19 cellular contexts compared by ENCODE assay signal in the genomic region with DNA sequence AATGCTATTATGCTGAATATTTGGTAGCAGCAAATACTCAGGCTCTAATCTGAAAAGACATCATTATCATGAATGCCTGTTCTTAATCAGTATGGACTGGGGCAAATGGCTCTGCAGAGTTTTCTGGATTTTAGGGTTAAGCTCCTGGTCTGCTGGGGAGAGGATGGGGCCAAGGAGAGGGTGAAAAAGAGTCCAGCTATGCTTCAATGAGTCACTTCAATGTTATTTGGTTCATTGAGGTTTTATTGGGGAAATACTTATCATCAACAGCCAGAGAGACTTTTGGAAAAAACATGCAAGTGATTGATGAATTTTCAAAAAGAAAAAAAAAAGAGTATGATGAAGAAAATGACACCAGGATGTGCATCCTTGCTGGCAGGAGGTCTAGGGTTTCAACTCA.
DNase-seq lines count a peak whose midpoint lies in the region; ATAC-seq and TF ChIP-seq lines count a peak whose summit lies in the region.
"Had no signal": no experiment of that assay in that cellular context is flagged by ENCODE, and none has a peak within 500 bp of the region (broad histone marks: within the 10 kb centered on the region; RNA-seq: fewer than 3 reads in every experiment).

No MANE protein-coding gene starts in this region.

- in situ Hi-C loops in GM13977 (cut with MboI; ENCODE audit: low pct_unique_long_range_greater_than_20kb, low sequenced_read_pairs, unreplicated experiment), result no loop called here

- no peak overlapping the region for H3K4me3 ChIP-seq in AG09309 (ENCODE audit: control insufficient read depth, low read depth, low read length)
- H3K4me3 ChIP-seq in GM23338, result no peak overlapping the region
- no peak overlapping the region for H3K4me3 ChIP-seq in foreskin fibroblast (ENCODE audit: low read depth in 1 of 2, low read length in 2 of 2)
- H3K4me3 ChIP-seq in PC-9, result no peak overlapping the region
- no peak overlapping the region for H3K4me3 ChIP-seq in mucosa of descending colon
- H3K4me3 ChIP-seq: A549 had no signal

- peak; percentile 45 for DNase-seq in AG09309 (ENCODE audit: low read depth)
- DNase-seq in GM23338 (ENCODE audit: low spot score), result no peak
- peak; percentile 34 for DNase-seq in NCI-H226
- DNase-seq in foreskin fibroblast, result peak; percentile 37 to 74
- DNase-seq in PC-9, result no peak
- no peak for DNase-seq in GM13977 (ENCODE audit: low spot score)
- DNase-seq in activated effector memory CD4-positive, alpha-beta T cell treated with anti-CD3 and anti-CD28 coated beads, Interleukin-2, amount 50 U/mL, for 16 hours, result no peak
- no peak for DNase-seq in mucosa of descending colon
- DNase-seq: DMS 273 treated with DMSO at 0.1 percent for 48 hours; H7; NCI-H1105 treated with DMSO at 0.1 percent for 48 hours; NCI-H1694; NCI-H2081 treated with DMSO at 0.1 percent for 48 hours; NCI-H510A; NCI-H748 treated with DMSO at 0.1 percent for 48 hours; NK-92 treated with Interleukin-12 subunit alpha and Interleukin-12 subunit beta, amount 100 ng/mL, for 24 hours had no signal

- H3K9me3 ChIP-seq in PC-9 (ENCODE audit: insufficient read depth, low read depth), result no peaks in the 10 kb centered on the region
- H3K9me3 ChIP-seq in mucosa of descending colon, result no peaks in the 10 kb centered on the region

- H3K4me1 Mint-ChIP-seq in GM23338, result no peaks in the 10 kb centered on the region
- H3K4me1 Mint-ChIP-seq: CD14-positive monocyte had no signal

- intact Hi-C loops in PC-9 (cut with micrococcal nuclease; ENCODE audit: unreplicated experiment) (no loop called here), mucosa of descending colon (cut with DNase I, micrococcal nuclease) (no loop called here)

- H3F3A ChIP-seq in GM23338 (replicated peaks; ENCODE audit: low read depth) (no peaks in the 10 kb centered on the region), PC-9 (ENCODE audit: insufficient read depth, low read depth) (no peaks in the 10 kb centered on the region)

- peaks cover 16% of the 10 kb centered on the region for H3K9me2 ChIP-seq in GM23338 (ENCODE audit: insufficient read depth)
- H3K9me2 ChIP-seq in PC-9 (ENCODE audit: insufficient read depth), result no peaks in the 10 kb centered on the region

- no peak overlapping the region for H3K27ac Mint-ChIP-seq in GM23338

- H3K36me3 ChIP-seq in GM23338 (ENCODE audit: insufficient read depth), result no peaks in the 10 kb centered on the region
- no peaks in the 10 kb centered on the region for H3K36me3 ChIP-seq in PC-9 (ENCODE audit: low read depth)
- H3K36me3 ChIP-seq in mucosa of descending colon (ENCODE audit: low read depth), result no peaks in the 10 kb centered on the region

- H3K79me2 ChIP-seq in GM23338 (replicated peaks; ENCODE audit: insufficient read depth) (no peaks in the 10 kb centered on the region), PC-9 (ENCODE audit: low read depth) (no peaks in the 10 kb centered on the region)

- POLR2A ChIA-PET in PC-9 (lab: Charles Lee; ENCODE audit: unreplicated experiment), result no interaction called here

- H3K9me3 Mint-ChIP-seq in GM23338, result peaks cover 4% of the 10 kb centered on the region; the same call in 2 of the 3 replicates

- H3K4me1 ChIP-seq in GM23338 (ENCODE audit: insufficient read depth) (no peaks in the 10 kb centered on the region), PC-9 (replicated peaks; ENCODE audit: insufficient read depth) (no peaks in the 10 kb centered on the region), mucosa of descending colon (ENCODE audit: low read depth) (no peaks in the 10 kb centered on the region)
- H3K4me1 ChIP-seq: A549 had no signal

- BruUV-seq in PC-9 (replicated peaks; lab: Mats Ljungman, UMichigan), result no TSS peak

- no peak overlapping the region for H3K27ac ChIP-seq in GM23338 (ENCODE audit: low read depth)
- H3K27ac ChIP-seq in PC-9, result no peak overlapping the region
- H3K27ac ChIP-seq: A549 had no signal

- CTCF ChIA-PET in PC-9 (lab: Charles Lee), result no interaction called here

- H3K4me3 Mint-ChIP-seq in GM23338, result no peak overlapping the region
- H3K4me3 Mint-ChIP-seq: CD14-positive monocyte had no signal

- no peaks in the 10 kb centered on the region for H3K36me3 Mint-ChIP-seq in GM23338 (ENCODE audit: low read depth)
- H3K36me3 Mint-ChIP-seq: CD14-positive monocyte had no signal

- no peaks in the 10 kb centered on the region for H4K20me1 ChIP-seq in GM23338 (replicated peaks; ENCODE audit: insufficient read depth)
- no peaks in the 10 kb centered on the region for H4K20me1 ChIP-seq in PC-9 (ENCODE audit: insufficient read depth)

- peaks cover 3% of the 10 kb centered on the region for H3K27me3 Mint-ChIP-seq in GM23338 (ENCODE audit: insufficient read depth, low read depth, poor library complexity)

- ATAC-seq in GM23338 (no peak), mucosa of descending colon (no peak)
- ATAC-seq: A549, Right ventricle myocardium inferior had no signal

- TF ChIP-seq CTCF in AG09309 (IDR thresholded peaks at IDR 0.05; ENCODE audit: control insufficient read depth, insufficient read depth, low read depth, low read length, missing control alignments), result no peak
- TF ChIP-seq CTCF in GM23338 (conservative IDR thresholded peaks at IDR 0.05; ENCODE audit: low read depth in 2 of 2), result no peak
- TF ChIP-seq CTCF in foreskin fibroblast (IDR thresholded peaks at IDR 0.05; ENCODE audit: low read depth, low read length), result no peak
- no peak for TF ChIP-seq CTCF in PC-9 (conservative IDR thresholded peaks at IDR 0.05)
- TF ChIP-seq CTCF in GM13977 (IDR thresholded peaks at IDR 0.05; ENCODE audit: extremely low read depth, insufficient read depth, missing control alignments), result no peak
- TF ChIP-seq CTCF in mucosa of descending colon (IDR thresholded peaks at IDR 0.05), result no peak

- H2AFZ ChIP-seq in GM23338, result 0 out of 2 replicates have a peak overlapping the region, but pooled peaks have one; percentile 72
- H2AFZ ChIP-seq in PC-9, result no peak overlapping the region

- H3K27me3 ChIP-seq in GM23338 (ENCODE audit: insufficient read depth), result no peaks in the 10 kb centered on the region
- peaks cover 10% of the 10 kb centered on the region for H3K27me3 ChIP-seq in PC-9 (ENCODE audit: insufficient read depth, low read depth)

- no peak overlapping the region for H3K4me2 ChIP-seq in GM23338
- no peak overlapping the region for H3K4me2 ChIP-seq in PC-9
- H3K4me2 ChIP-seq: A549 had no signal

TF ChIP-seq in GM23338, 12 proteins besides CTCF, POLR2A, EP300 and RAD21 (continues in another document):
- TF ChIP-seq JUNB (IDR thresholded peaks at IDR 0.05; ENCODE audit: unreplicated experiment), result no peak
- TF ChIP-seq STAT1 (IDR thresholded peaks at IDR 0.05; ENCODE audit: unreplicated experiment), result no peak
- no peak for TF ChIP-seq EZH2phosphoT487 (IDR thresholded peaks at IDR 0.05; ENCODE audit: unreplicated experiment)
- no peak for TF ChIP-seq EZH2 (IDR thresholded peaks at IDR 0.05; ENCODE audit: low read depth, unreplicated experiment)
- TF ChIP-seq CREB1 (CRISPR knock-in tag; IDR thresholded peaks at IDR 0.05; ENCODE audit: low read depth), result no peak
- TF ChIP-seq ZNF331 (CRISPR knock-in tag; IDR thresholded peaks at IDR 0.05; ENCODE audit: low read depth), result no peak
- no peak for TF ChIP-seq ZNF114 (CRISPR knock-in tag; IDR thresholded peaks at IDR 0.05)
- TF ChIP-seq, protein P1, sequence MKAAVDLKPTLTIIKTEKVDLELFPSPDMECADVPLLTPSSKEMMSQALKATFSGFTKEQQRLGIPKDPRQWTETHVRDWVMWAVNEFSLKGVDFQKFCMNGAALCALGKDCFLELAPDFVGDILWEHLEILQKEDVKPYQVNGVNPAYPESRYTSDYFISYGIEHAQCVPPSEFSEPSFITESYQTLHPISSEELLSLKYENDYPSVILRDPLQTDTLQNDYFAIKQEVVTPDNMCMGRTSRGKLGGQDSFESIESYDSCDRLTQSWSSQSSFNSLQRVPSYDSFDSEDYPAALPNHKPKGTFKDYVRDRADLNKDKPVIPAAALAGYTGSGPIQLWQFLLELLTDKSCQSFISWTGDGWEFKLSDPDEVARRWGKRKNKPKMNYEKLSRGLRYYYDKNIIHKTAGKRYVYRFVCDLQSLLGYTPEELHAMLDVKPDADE (IDR thresholded peaks at IDR 0.05), result no peak
- TF ChIP-seq REST (IDR thresholded peaks at IDR 0.05; ENCODE audit: unreplicated experiment), result no peak
- no peak for TF ChIP-seq POLR2AphosphoS5 (IDR thresholded peaks at IDR 0.05; ENCODE audit: low read depth)
- TF ChIP-seq NANOG (IDR thresholded peaks at IDR 0.05; ENCODE audit: borderline replicate concordance), result no peak

Comparison
In these comparisons a context has a peak if more than half of its experiments do, and no peak if none do; other contexts are left out.
1. DNase-seq: peak in AG09309 (single experiment), NCI-H226 (single experiment) and foreskin fibroblast (2 of 2); none in GM23338 (single experiment), PC-9 (0 of 2), GM13977 (single experiment), activated effector memory CD4-positive, alpha-beta T cell treated with anti-CD3 and anti-CD28 coated beads, Interleukin-2, amount 50 U/mL, for 16 hours (single experiment) and mucosa of descending colon (0 of 3).